Comparison of ENCODE assay signal across 21 cellular contexts in the genomic region with DNA sequence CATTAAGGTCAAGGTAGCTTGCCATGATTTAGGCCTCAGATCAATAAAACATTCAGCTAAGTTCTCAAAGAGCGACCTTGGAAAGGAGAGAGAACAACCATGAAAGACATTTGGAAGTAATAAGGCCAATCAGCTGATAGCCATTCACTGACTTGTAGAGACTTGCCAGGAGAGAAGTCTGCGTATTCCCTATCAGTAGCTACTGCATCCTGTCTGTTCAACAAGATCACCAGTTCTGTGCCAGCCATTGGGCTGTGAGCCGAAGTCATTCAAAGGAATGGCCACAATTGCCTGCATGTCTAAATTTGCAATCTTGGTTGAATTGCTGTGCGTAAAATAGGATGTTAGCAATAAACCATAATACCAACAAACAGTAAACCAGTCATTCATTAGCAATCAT.
DNase-seq lines count a peak whose midpoint lies in the region; ATAC-seq, FAIRE-seq and TF ChIP-seq lines count a peak whose summit lies in the region.
"Had no signal": no experiment of that assay in that cellular context is flagged by ENCODE, and none has a peak within 500 bp of the region (broad histone marks: within the 10 kb centered on the region; RNA-seq: fewer than 3 reads in every experiment).

No MANE protein-coding gene starts in this region.

- H4K20me1 ChIP-seq in keratinocyte (ENCODE audit: control insufficient read depth, extremely low read depth, insufficient read depth, low read length) = no peaks in the 10 kb centered on the region

- peak overlapping the region; percentile 10 for H2AFZ ChIP-seq in keratinocyte (ENCODE audit: control insufficient read depth, low read length)

- H3K79me2 ChIP-seq in keratinocyte (ENCODE audit: control insufficient read depth, insufficient read depth, low read length) = no peaks in the 10 kb centered on the region

- peak; percentile 59 for DNase-seq in DMS 273 treated with DMSO at 0.1 percent for 48 hours (lab: John Stamatoyannopoulos, UW)
- DNase-seq in LNCaP clone FGC (ENCODE audit: low read depth) = peak; percentile 81
- DNase-seq in bronchial epithelial cell (ENCODE audit: low read depth) = peak; percentile 89
- DNase-seq in keratinocyte (ENCODE audit: low read depth, low spot score) = no peak
- no peak for DNase-seq in activated CD8-positive, alpha-beta memory T cell treated with anti-CD3 and anti-CD28 coated beads for 24 hours
- no peak for DNase-seq in middle frontal gyrus (ENCODE audit: extremely low spot score, low spot score)
- no peak for DNase-seq in NCI-H526 treated with DMSO at 0.1 percent for 48 hours (lab: John Stamatoyannopoulos, UW)
- DNase-seq: activated B cell treated with CpG ODN at 0.5 μM for 24 hours; activated CD8-positive, alpha-beta T cell treated with anti-CD3 and anti-CD28 coated beads for 36 hours; activated T-cell treated with anti-CD3 and anti-CD28 coated beads, Interleukin-2, amount 50 U/mL, for 48 hours; gastrocnemius medialis; KBM-7; NCI-H69; OCI-M1; sigmoid colon; stimulated activated CD4-positive, alpha-beta T cell treated with anti-CD3 and anti-CD28 coated beads, Interleukin-1b, Interleukin-23, amount 100 ng/mL, for 48 hours; stimulated activated naive CD4-positive, alpha-beta T cell treated with Interleukin-2 at 50 U/mL for 16 hours had no signal

- no peak for FAIRE-seq in bronchial epithelial cell (lab: Jason Lieb, UNC)
- FAIRE-seq in keratinocyte (lab: Jason Lieb, UNC) = no peak
- FAIRE-seq: astrocyte had no signal

- no peak for TF ChIP-seq CTCF in LNCaP clone FGC (IDR thresholded peaks at IDR 0.05; ENCODE audit: control insufficient read depth, extremely low read depth, insufficient read depth)
- TF ChIP-seq CTCF in bronchial epithelial cell (IDR thresholded peaks at IDR 0.05; ENCODE audit: insufficient read depth, low read length, severe bottlenecking) = no peak
- no peak for TF ChIP-seq CTCF in keratinocyte (optimal IDR thresholded peaks at IDR 0.05 in 1 of 3, IDR thresholded peaks at IDR 0.05 in 1 of 3, conservative IDR thresholded peaks at IDR 0.05 in 1 of 3; ENCODE audit: extremely low read depth in 1 of 3, insufficient read depth in 2 of 3, low read length in 3 of 3)

- H3K4me3 ChIP-seq in LNCaP clone FGC (ENCODE audit: low read depth, low read length) (no peak overlapping the region; the same call in 1 of the 2 replicates), bronchial epithelial cell (ENCODE audit: low read depth, low read length) (no peak overlapping the region), keratinocyte (ENCODE audit: control insufficient read depth in 2 of 3, extremely low read depth in 1 of 3, insufficient read depth in 2 of 3, low read depth in 1 of 3, low read length in 3 of 3) (no peak overlapping the region)
- H3K4me3 ChIP-seq: gastrocnemius medialis, sigmoid colon, SJCRH30, tibial nerve had no signal

- no peak overlapping the region for H3K27ac ChIP-seq in keratinocyte (ENCODE audit: control insufficient read depth, insufficient read depth, low read length)
- H3K27ac ChIP-seq: gastrocnemius medialis, sigmoid colon, SJCRH30 had no signal

- H3K27me3 ChIP-seq in bronchial epithelial cell (ENCODE audit: control insufficient read depth, insufficient read depth, low read length) = no peaks in the 10 kb centered on the region
- no peaks in the 10 kb centered on the region for H3K27me3 ChIP-seq in keratinocyte (ENCODE audit: control insufficient read depth, extremely low read depth, insufficient read depth, low read length)
- H3K27me3 ChIP-seq: gastrocnemius medialis, sigmoid colon, SJCRH30, tibial nerve had no signal

- no peak overlapping the region for H3K9ac ChIP-seq in keratinocyte (ENCODE audit: control insufficient read depth, extremely low read depth, insufficient read depth, low read length)

- dilution Hi-C loops in keratinocyte (cut with MboI; ENCODE audit: extremely low pct_ligation_motif_present, low sequenced_read_pairs) = no loop called here

- H3K4me1 ChIP-seq in keratinocyte (ENCODE audit: control insufficient read depth, extremely low read depth, insufficient read depth, low read length) = no peaks in the 10 kb centered on the region
- H3K4me1 ChIP-seq: SJCRH30 had no signal

- H3K9me1 ChIP-seq in keratinocyte (ENCODE audit: control insufficient read depth, extremely low read depth, insufficient read depth, low read length) = no peaks in the 10 kb centered on the region

- ATAC-seq in GM21576 (IDR thresholded peaks at IDR 0.05; ENCODE audit: unreplicated experiment) = no peak
- ATAC-seq: activated CD8-positive, alpha-beta T cell treated with anti-CD3 and anti-CD28 coated beads for 36 hours; gastrocnemius medialis had no signal

- no peaks in the 10 kb centered on the region for H3K36me3 ChIP-seq in bronchial epithelial cell (ENCODE audit: control insufficient read depth, insufficient read depth, low read length)
- no peaks in the 10 kb centered on the region for H3K36me3 ChIP-seq in keratinocyte (ENCODE audit: control insufficient read depth in 2 of 2, extremely low read depth in 1 of 2, insufficient read depth in 2 of 2, low read length in 2 of 2)
- H3K36me3 ChIP-seq: gastrocnemius medialis, sigmoid colon, SJCRH30, tibial nerve had no signal

- no peaks in the 10 kb centered on the region for H3K9me3 ChIP-seq in keratinocyte (ENCODE audit: control insufficient read depth, low read depth, low read length)
- H3K9me3 ChIP-seq: gastrocnemius medialis, sigmoid colon, SJCRH30 had no signal

- no peak overlapping the region for H3K4me2 ChIP-seq in keratinocyte (ENCODE audit: control insufficient read depth, extremely low read depth, insufficient read depth, low read depth, low read length)

Comparison
In these comparisons a context has a peak if more than half of its experiments do, and no peak if none do; other contexts are left out.
1. DNase-seq: peak in DMS 273 treated with DMSO at 0.1 percent for 48 hours (single experiment), LNCaP clone FGC (single experiment) and bronchial epithelial cell (single experiment); none in keratinocyte (single experiment), activated CD8-positive, alpha-beta memory T cell treated with anti-CD3 and anti-CD28 coated beads for 24 hours (single experiment), middle frontal gyrus (single experiment) and NCI-H526 treated with DMSO at 0.1 percent for 48 hours (single experiment).